Comparison of ENCODE assay signal across 8 cellular contexts in the genomic region with DNA sequence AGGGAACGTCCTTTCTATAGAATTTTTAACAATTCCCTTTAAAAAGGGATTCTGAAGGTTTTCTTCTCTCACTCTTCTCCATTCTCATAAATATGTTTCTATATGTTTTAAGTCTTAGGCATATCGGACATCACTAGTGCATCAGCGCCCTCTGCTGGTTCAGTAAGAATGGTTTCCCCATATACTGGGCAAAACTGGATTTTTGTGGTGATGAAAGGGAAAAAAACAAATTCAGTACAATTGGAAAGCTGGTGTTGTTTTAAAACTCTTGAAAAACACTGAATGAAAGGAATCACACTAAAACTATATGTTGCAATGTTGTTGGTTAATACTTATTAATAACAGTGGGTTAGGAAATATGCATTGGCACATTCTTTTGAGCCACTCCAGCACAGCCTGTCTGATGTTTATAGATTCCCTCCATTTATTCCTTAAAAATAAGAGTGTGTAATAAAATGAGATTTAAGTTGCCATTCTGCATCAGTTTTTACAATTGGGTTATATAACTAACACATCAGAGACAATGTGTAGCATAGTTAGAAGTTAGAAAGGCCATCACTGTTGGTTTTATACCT. TPM values are rescaled to one million over a fixed set of nuclear protein-coding genes. Genes with fewer than 3 reads are reported as not detected.
A peak's percentile ranks its signal among the peaks of the same experiment; 100 is the strongest.
DNase-seq lines count a peak whose midpoint lies in the region; ATAC-seq and TF ChIP-seq lines count a peak whose summit lies in the region.

No MANE protein-coding gene starts in this region.

- H3K36me3 ChIP-seq in Panc1 (ENCODE audit: control insufficient read depth, insufficient read depth, low read length) (no peaks in the 10 kb centered on the region; the same call in 1 of the 2 replicates), testis (ENCODE audit: low read depth, missing control alignments) (no peaks in the 10 kb centered on the region)

- no TSS peak for BruUV-seq in Panc1 (replicated peaks; lab: Mats Ljungman, UMichigan)

- H3K4me1 ChIP-seq in Panc1 (ENCODE audit: control insufficient read depth, insufficient read depth, low read length) (no peaks in the 10 kb centered on the region), testis (no peaks in the 10 kb centered on the region)

- H3K27ac ChIP-seq in Panc1 (ENCODE audit: low read length) (no peak overlapping the region), testis (no peak overlapping the region)

- intact Hi-C loops in Panc1 (cut with micrococcal nuclease; ENCODE audit: unreplicated experiment), result loop anchor here (1.0 kb wide), 1 partner anchor 149 kb away; no protein-coding TSS in a partner anchor
- intact Hi-C loops in testis (cut with DNase I; ENCODE audit: low total_unique reads), result loop anchor here (10.0 kb wide), 1 partner anchor 150 kb away; no protein-coding TSS in a partner anchor

- in situ Hi-C loops in Panc1 (cut with HindIII; ENCODE audit: low pct_unique_long_range_greater_than_20kb, low sequenced_read_pairs), result no loop called here

- POLR2A ChIA-PET in Panc1 (lab: Charles Lee), result no interaction called here

- CTCF ChIA-PET in Panc1 (lab: Charles Lee), result no interaction called here

- TF ChIP-seq CTCF in Panc1 (IDR thresholded peaks at IDR 0.05) (peak; percentile 77; the same call in 1 of the 2 replicates), fibroblast of mammary gland (conservative IDR thresholded peaks at IDR 0.05; ENCODE audit: control insufficient read depth, insufficient read depth, low read depth, low read length) (peak; percentile 85), testis (IDR thresholded peaks at IDR 0.05) (peak; percentile 72 to 86 (median 79))

- peak; percentile 87 for ATAC-seq in GM21526 (IDR thresholded peaks at IDR 0.05; ENCODE audit: low FRiP score, unreplicated experiment)
- ATAC-seq in Panc1, result peak; percentile 84

- WGBS in testis, 2 donors, result 18 to 26% methylated on average over 3 of the region's 3 CpGs

- DNase-seq in DMS114 treated with DMSO at 0.1 percent for 48 hours (lab: John Stamatoyannopoulos, UW; ENCODE audit: unreplicated experiment) (peak; percentile 63), KG1 (lab: John Stamatoyannopoulos, UW) (peak; percentile 69), Panc1 (ENCODE audit: low read depth, low spot score) (no peak), fibroblast of mammary gland (ENCODE audit: low read depth) (peak; percentile 84), non-pigmented ciliary epithelial cell (ENCODE audit: low read depth) (peak; percentile 55), testis (peak; percentile 90)
- DNase-seq in activated T-cell treated with anti-CD3 and anti-CD28 coated beads, Interleukin-2, amount 50 U/mL, for 1 hour, result peak; percentile 49

- TF ChIP-seq POLR2A in testis (IDR thresholded peaks at IDR 0.05), result no peak

- no peaks in the 10 kb centered on the region for H3K9me3 ChIP-seq in Panc1 (ENCODE audit: control insufficient read depth, insufficient read depth, low read depth, low read length)
- H3K9me3 ChIP-seq in testis, result no peaks in the 10 kb centered on the region

- H3K4me3 ChIP-seq in Panc1 (ENCODE audit: low read depth in 2 of 2, low read length in 2 of 2) (no peak overlapping the region), fibroblast of mammary gland (ENCODE audit: control insufficient read depth, low read depth, low read length) (no peak overlapping the region), testis (no peak overlapping the region)

- H3K27me3 ChIP-seq in Panc1 (ENCODE audit: control insufficient read depth, insufficient read depth, low read length) (no peaks in the 10 kb centered on the region), testis (no peaks in the 10 kb centered on the region)

RNA-seq across cellular contexts. Expression of gene CWC27, which starts 15.8 kb away (rescaled TPM):
- total RNA-seq in Panc1 (2021; ENCODE audit: unreplicated experiment) (19.7 TPM), testis (10 to 100 TPM; 17.5 to 22.9 TPM)
- polyA plus RNA-seq in Panc1 (2012; ENCODE audit: insufficient read length), result 15.0 TPM
- 12.4 TPM for polyA plus RNA-seq in testis (ENCODE audit: insufficient read depth, low read depth, low replicate concordance)

RNA-seq across cellular contexts. Expression of gene SREK1IP1, which starts 16.0 kb away (rescaled TPM):
- 13.3 TPM for total RNA-seq in Panc1 (2021; ENCODE audit: unreplicated experiment)
- polyA plus RNA-seq in Panc1 (2012; ENCODE audit: insufficient read length), result 14.8 TPM
- total RNA-seq in testis, result 10 to 100 TPM in 1 of 2 donors, 1 to 10 TPM in 1; 9.0 to 10.4 TPM
- polyA plus RNA-seq in testis (ENCODE audit: insufficient read depth, low read depth, low replicate concordance), result 3.4 TPM
